ENCODE assay signal across 10 cellular contexts in genomic region chr6:25302677-25303128, GRCh38. TPM values are rescaled to one million over a fixed set of nuclear protein-coding genes. Genes with fewer than 3 reads are reported as not detected.
DNase-seq lines count a peak whose midpoint lies in the region; ATAC-seq and TF ChIP-seq lines count a peak whose summit lies in the region.
"Had no signal": no experiment of that assay in that cellular context is flagged by ENCODE, and none has a peak within 500 bp of the region (broad histone marks: within the 10 kb centered on the region; RNA-seq: fewer than 3 reads in every experiment).

No MANE protein-coding gene starts in this region.

- no peak overlapping the region for H3K4me3 ChIP-seq in BJ (ENCODE audit: low read depth, low read length)
- no peak overlapping the region for H3K4me3 ChIP-seq in mucosa of descending colon

- peak overlapping the region; percentile 81 for H3K27ac Mint-ChIP-seq in chondrocyte (ENCODE audit: unreplicated experiment)
- H3K27ac Mint-ChIP-seq: stimulated activated naive CD8-positive, alpha-beta T cell treated with anti-CD3 and anti-CD28 coated beads, Interleukin-15, amount 100 ng/mL, for 72 hours had no signal

- peaks cover 53% of the 10 kb centered on the region for H3K4me1 Mint-ChIP-seq in chondrocyte (ENCODE audit: low read depth)

- H3K36me3 ChIP-seq in BJ (ENCODE audit: control insufficient read depth, insufficient read depth, low read length), result no peaks in the 10 kb centered on the region
- H3K36me3 ChIP-seq in mucosa of descending colon (ENCODE audit: low read depth), result no peaks in the 10 kb centered on the region

- TF ChIP-seq CTCF in BJ (IDR thresholded peaks at IDR 0.05; ENCODE audit: insufficient read depth, low read depth, low read length), result no peak
- no peak for TF ChIP-seq CTCF in chondrocyte (IDR thresholded peaks at IDR 0.05)
- no peak for TF ChIP-seq CTCF in mucosa of descending colon (IDR thresholded peaks at IDR 0.05)

- intact Hi-C loops in mucosa of descending colon (cut with DNase I, micrococcal nuclease), result no loop called here

- CTCF ChIA-PET in BJ (lab: Yijun Ruan, JAX), result interaction anchor here (1.2 kb wide), 1 partner anchor 24 kb away, joined by 3 read pairs; the partner anchor contains the start of gene CARMIL1

- no peaks in the 10 kb centered on the region for H3K9me3 ChIP-seq in mucosa of descending colon

- POLR2A ChIA-PET in BJ (lab: Charles Lee), result interaction anchor here (0.5 kb wide), 1 partner anchor 13 kb away, joined by 6 read pairs; no protein-coding TSS in a partner anchor

- peak; percentile 61 for DNase-seq in BJ (ENCODE audit: low read depth)
- peak; percentile 34 for DNase-seq in NCI-H1436 (lab: John Stamatoyannopoulos, UW)
- DNase-seq in chondrocyte (ENCODE audit: low spot score), result no peak
- no peak for DNase-seq in mucosa of descending colon
- DNase-seq in NCI-H2081 (lab: John Stamatoyannopoulos, UW), result no peak
- no peak for DNase-seq in T-helper 9 cell
- DNase-seq: activated CD4-positive, CD25-positive, alpha-beta regulatory T cell treated with anti-CD3 and anti-CD28 coated beads, Interleukin-2, amount 50 U/mL, for 72 hours; stimulated activated naive CD8-positive, alpha-beta T cell treated with anti-CD3 and anti-CD28 coated beads, Interleukin-15, amount 100 ng/mL, for 72 hours had no signal

- peaks cover 17% of the 10 kb centered on the region for H3K4me1 ChIP-seq in mucosa of descending colon (ENCODE audit: low read depth)

- H3K27me3 ChIP-seq in BJ (ENCODE audit: control insufficient read depth, insufficient read depth, low read length), result no peaks in the 10 kb centered on the region

- no peak overlapping the region for H3K4me3 Mint-ChIP-seq in chondrocyte (ENCODE audit: unreplicated experiment)
- H3K4me3 Mint-ChIP-seq: stimulated activated naive CD8-positive, alpha-beta T cell treated with anti-CD3 and anti-CD28 coated beads, Interleukin-15, amount 100 ng/mL, for 72 hours had no signal

- peak; percentile 82 for ATAC-seq in mucosa of descending colon
- ATAC-seq in HG03196 (IDR thresholded peaks at IDR 0.05; ENCODE audit: unreplicated experiment), result no peak
- no peak for ATAC-seq in GM18870 (IDR thresholded peaks at IDR 0.05; ENCODE audit: unreplicated experiment)
- ATAC-seq: stimulated activated naive CD8-positive, alpha-beta T cell treated with anti-CD3 and anti-CD28 coated beads, Interleukin-15, amount 100 ng/mL, for 72 hours had no signal

- no peaks in the 10 kb centered on the region for H3K27me3 Mint-ChIP-seq in chondrocyte (ENCODE audit: low read depth)
- H3K27me3 Mint-ChIP-seq: stimulated activated naive CD8-positive, alpha-beta T cell treated with anti-CD3 and anti-CD28 coated beads, Interleukin-15, amount 100 ng/mL, for 72 hours had no signal

- no peaks in the 10 kb centered on the region for H3K36me3 Mint-ChIP-seq in chondrocyte (ENCODE audit: low read depth)

- no peaks in the 10 kb centered on the region for H3K9me3 Mint-ChIP-seq in chondrocyte (ENCODE audit: low read depth)
- H3K9me3 Mint-ChIP-seq: stimulated activated naive CD8-positive, alpha-beta T cell treated with anti-CD3 and anti-CD28 coated beads, Interleukin-15, amount 100 ng/mL, for 72 hours had no signal

RNA-seq across cellular contexts. Expression of gene CARMIL1, which starts 23.5 kb away (rescaled TPM):
- 3.7 and 6.0 TPM in 2 replicates for polyA plus RNA-seq in BJ (2011; rRNA removed)
- polyA minus RNA-seq in BJ (2011; rRNA and poly(A)+ RNA removed), result 5.9 and 6.9 TPM in 2 replicates
- total RNA-seq in chondrocyte, result 14.5 to 18.8 TPM (median 16.4 TPM) in 3 replicates
- total RNA-seq in mucosa of descending colon, result 10 to 100 TPM; 21.8 to 61.0 (median 44.8) TPM

Comparison
In these comparisons a context has a peak if more than half of its experiments do, and no peak if none do; other contexts are left out.
1. DNase-seq: peak in BJ (single experiment) and NCI-H1436 (single experiment); none in chondrocyte (single experiment), mucosa of descending colon (0 of 3), NCI-H2081 (0 of 2) and T-helper 9 cell (single experiment).